ENCODE assay signal across 10 cellular contexts in the genomic region with DNA sequence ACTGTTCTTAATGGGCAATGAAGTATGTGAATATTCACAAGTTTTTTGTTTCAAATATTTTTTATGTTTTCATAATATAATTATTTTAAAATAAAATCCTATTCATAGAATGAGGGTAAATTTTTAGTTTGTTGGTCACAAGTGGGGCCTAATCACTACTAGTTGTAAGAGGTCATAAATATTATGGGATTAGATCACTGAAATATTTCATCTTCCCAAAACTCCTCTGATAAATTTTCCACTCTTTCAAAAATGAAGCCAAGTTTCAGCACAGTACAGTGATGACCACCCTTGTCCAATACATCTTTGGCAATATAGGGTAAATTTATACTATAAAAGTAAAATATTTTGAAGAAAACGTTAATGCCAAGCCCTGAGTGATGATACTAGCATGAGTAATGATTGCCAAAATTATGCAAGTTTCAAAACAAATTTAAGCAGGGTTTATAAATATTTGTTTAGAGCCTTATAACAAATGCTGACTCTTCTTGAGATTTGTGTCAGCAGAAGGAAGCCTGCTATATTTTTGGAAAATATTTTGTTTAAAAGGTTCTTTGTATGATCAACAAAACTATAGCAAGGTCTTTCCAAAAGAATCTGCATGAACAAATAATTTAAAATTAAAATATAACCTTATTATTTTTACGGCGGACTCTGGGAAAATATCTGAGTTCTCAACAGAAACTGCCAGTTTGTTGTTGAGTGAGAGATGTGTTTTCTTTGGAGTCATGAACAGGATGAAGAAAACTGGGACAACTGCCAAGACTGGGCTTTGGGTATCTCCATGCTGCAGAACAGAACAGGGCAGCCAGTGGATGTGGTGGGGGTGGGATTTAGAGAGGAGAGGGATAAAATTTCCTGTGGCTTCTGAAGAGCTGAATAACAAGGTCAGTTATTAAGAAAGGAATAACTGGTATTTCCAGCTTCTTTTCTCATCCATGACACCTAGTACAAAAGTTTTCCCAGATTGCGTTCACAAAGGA. TPM values are rescaled to one million over a fixed set of nuclear protein-coding genes. Genes with fewer than 3 reads are reported as not detected.
DNase-seq lines count a peak whose midpoint lies in the region; ATAC-seq, FAIRE-seq and TF ChIP-seq lines count a peak whose summit lies in the region.
"Had no signal": no experiment of that assay in that cellular context is flagged by ENCODE, and none has a peak within 500 bp of the region (broad histone marks: within the 10 kb centered on the region; RNA-seq: fewer than 3 reads in every experiment).

No MANE protein-coding gene starts in this region.

- no peaks in the 10 kb centered on the region for H3K27me3 Mint-ChIP-seq in type B pancreatic cell

- H3K9me3 Mint-ChIP-seq in type B pancreatic cell = no peaks in the 10 kb centered on the region
- H3K9me3 Mint-ChIP-seq: activated T-cell treated with anti-CD3 and anti-CD28 coated beads, Interleukin-2, amount 50 U/mL, for 72 hours had no signal

- peak overlapping the region; percentile 66 for H3K27ac Mint-ChIP-seq in type B pancreatic cell
- H3K27ac Mint-ChIP-seq: activated T-cell treated with anti-CD3 and anti-CD28 coated beads, Interleukin-2, amount 50 U/mL, for 72 hours had no signal

- peak; percentile 85 for FAIRE-seq in islet of Langerhans (lab: Jason Lieb, UNC)

- H3K27ac ChIP-seq in VCaP = peak overlapping the region; percentile 64
- H3K27ac ChIP-seq: esophagus muscularis mucosa had no signal

- ATAC-seq in Right ventricle myocardium inferior = no peak
- ATAC-seq: activated T-cell treated with anti-CD3 and anti-CD28 coated beads, Interleukin-2, amount 50 U/mL, for 72 hours had no signal

- peak overlapping the region; percentile 57 for H3K4me3 Mint-ChIP-seq in type B pancreatic cell
- H3K4me3 Mint-ChIP-seq: activated T-cell treated with anti-CD3 and anti-CD28 coated beads, Interleukin-2, amount 50 U/mL, for 72 hours had no signal

- intact Hi-C loops in Right ventricle myocardium inferior (cut with DNase I) (no loop called here), cardiac septum (cut with DNase I) (no loop called here)

- TF ChIP-seq CTCF in VCaP (conservative IDR thresholded peaks at IDR 0.05) (no peak), type B pancreatic cell (conservative IDR thresholded peaks at IDR 0.05) (no peak)

- peaks cover 17% of the 10 kb centered on the region for H3K4me1 Mint-ChIP-seq in type B pancreatic cell (ENCODE audit: unreplicated experiment)

- peaks cover 3% of the 10 kb centered on the region for H3K36me3 Mint-ChIP-seq in type B pancreatic cell

- DNase-seq in Right ventricle myocardium inferior (ENCODE audit: missing footprints) (peak; percentile 9), cardiac septum (ENCODE audit: low spot score) (no peak), type B pancreatic cell (ENCODE audit: extremely low spot score, unreplicated experiment) (no peak), NCI-H774 (lab: John Stamatoyannopoulos, UW) (no peak), Kasumi-1 (lab: John Stamatoyannopoulos, UW) (no peak), T-helper 1 cell (no peak)
- DNase-seq: activated T-cell treated with anti-CD3 and anti-CD28 coated beads, Interleukin-2, amount 50 U/mL, for 72 hours had no signal

RNA-seq across cellular contexts. Expression of a gene that starts 17.9 kb away (rescaled TPM):
- total RNA-seq in Right ventricle myocardium inferior (124 TPM), cardiac septum (84.7 TPM), type B pancreatic cell (ENCODE audit: low replicate concordance) (39.4 and 82.3 TPM in 2 replicates)
